In genomic region chr7:6619961-6620360, GRCh38 we compare ENCODE assay signal across 14 cellular contexts.
"Had no signal": no experiment of that assay in that cellular context is flagged by ENCODE, and none has a peak within 500 bp of the region (broad histone marks: within the 10 kb centered on the region; RNA-seq: fewer than 3 reads in every experiment).

No MANE protein-coding gene starts in this region.

- ATAC-seq: esophagus mucosa, lower lobe of right lung had no signal

- H3K9me3 Mint-ChIP-seq: activated CD4-positive, alpha-beta memory T cell treated with anti-CD3 and anti-CD28 coated beads, Interleukin-2, amount 10 ng/mL, durations not matched to agents 7 days and 5 days; activated naive CD4-positive, alpha-beta T cell treated with anti-CD3 and anti-CD28 coated beads for 36 hours; mesothelial cell of epicardium had no signal

- H3K27ac Mint-ChIP-seq: activated CD4-positive, alpha-beta memory T cell treated with anti-CD3 and anti-CD28 coated beads, Interleukin-2, amount 10 ng/mL, durations not matched to agents 7 days and 5 days; activated naive CD4-positive, alpha-beta T cell treated with anti-CD3 and anti-CD28 coated beads for 36 hours; endodermal cell; mesothelial cell of epicardium had no signal

- DNase-seq: activated CD4-positive, alpha-beta memory T cell treated with anti-CD3 and anti-CD28 coated beads, Interleukin-2, amount 10 ng/mL, durations not matched to agents 7 days and 5 days; activated CD4-positive, alpha-beta T cell treated with anti-CD3 and anti-CD28 coated beads for 1 hour; activated naive CD4-positive, alpha-beta T cell treated with anti-CD3 and anti-CD28 coated beads for 36 hours; amygdala; brain microvascular endothelial cell; dermis blood vessel endothelial cell; endodermal cell; hypothalamus; lower lobe of right lung; posterior cingulate gyrus; substantia nigra; transverse colon had no signal

- H3K4me3 Mint-ChIP-seq: activated CD4-positive, alpha-beta memory T cell treated with anti-CD3 and anti-CD28 coated beads, Interleukin-2, amount 10 ng/mL, durations not matched to agents 7 days and 5 days; activated naive CD4-positive, alpha-beta T cell treated with anti-CD3 and anti-CD28 coated beads for 36 hours; endodermal cell; mesothelial cell of epicardium had no signal
